10 cellular contexts compared by ENCODE assay signal in genomic region chr20:1001981-1002681, GRCh38. TPM values are rescaled to one million over a fixed set of nuclear protein-coding genes. Genes with fewer than 3 reads are reported as not detected.
A peak's percentile ranks its signal among the peaks of the same experiment; 100 is the strongest.
DNase-seq lines count a peak whose midpoint lies in the region; ATAC-seq and TF ChIP-seq lines count a peak whose summit lies in the region.
"Had no signal": no experiment of that assay in that cellular context is flagged by ENCODE, and none has a peak within 500 bp of the region (broad histone marks: within the 10 kb centered on the region; RNA-seq: fewer than 3 reads in every experiment).

RSPO4 (minus strand) TSS chr20:1002311; CDS start chr20:1002164, 147 bp downstream.

- ATAC-seq in T-helper 17 cell (no peak), HG02623 (IDR thresholded peaks at IDR 0.05; ENCODE audit: unreplicated experiment) (no peak), body of pancreas (no peak)

- peaks cover 6% of the 10 kb centered on the region for H3K4me1 Mint-ChIP-seq in activated CD4-positive, alpha-beta T cell treated with anti-CD3 and anti-CD28 coated beads, Interleukin-2, amount 10 ng/mL, durations not matched to agents 24 days and 14 days
- peaks cover 10% of the 10 kb centered on the region for H3K4me1 Mint-ChIP-seq in T-helper 17 cell

- peak within 1 kb of the TSS; percentile 82 for H3K4me2 ChIP-seq in smooth muscle cell
- H3K4me2 ChIP-seq: BLaER1 treated with 17β-estradiol and CSF1 and Interleukin-3, amounts not matched to agents 10 nM and 100 nM had no signal

- H2AFZ ChIP-seq in smooth muscle cell (ENCODE audit: low read depth), result peak within 1 kb of the TSS; percentile 92

- intact Hi-C loops in activated CD4-positive, alpha-beta T cell treated with anti-CD3 and anti-CD28 coated beads, Interleukin-2, amount 10 ng/mL, durations not matched to agents 24 days and 14 days (cut with micrococcal nuclease), result no loop called here
- intact Hi-C loops in body of pancreas (cut with DNase I), result no loop called here

- TF ChIP-seq CTCF in smooth muscle cell (IDR thresholded peaks at IDR 0.05; ENCODE audit: borderline replicate concordance, insufficient read depth, poor library complexity, severe bottlenecking), result no peak
- no peak for TF ChIP-seq CTCF in body of pancreas (IDR thresholded peaks at IDR 0.05)

- H3K4me3 ChIP-seq in iPS-15b (ENCODE audit: low read depth, low read length) (peak within 1 kb of the TSS; percentile 67), smooth muscle cell (peak within 1 kb of the TSS; percentile 58), body of pancreas (no peak within 1 kb of the TSS)
- H3K4me3 ChIP-seq: BLaER1 treated with 17β-estradiol and CSF1 and Interleukin-3, amounts not matched to agents 10 nM and 100 nM had no signal

- H3K27ac Mint-ChIP-seq in activated CD4-positive, alpha-beta T cell treated with anti-CD3 and anti-CD28 coated beads, Interleukin-2, amount 10 ng/mL, durations not matched to agents 24 days and 14 days, result no peak within 1 kb of the TSS
- peak within 1 kb of the TSS; percentile 14 for H3K27ac Mint-ChIP-seq in T-helper 17 cell

- H3K9ac ChIP-seq in iPS-15b (ENCODE audit: low read depth, low read length) (peak within 1 kb of the TSS; percentile 24), smooth muscle cell (ENCODE audit: low read depth) (no peak within 1 kb of the TSS)
- H3K9ac ChIP-seq: BLaER1 treated with 17β-estradiol and CSF1 and Interleukin-3, amounts not matched to agents 10 nM and 100 nM had no signal

- no peaks in the 10 kb centered on the region for H3K9me3 Mint-ChIP-seq in activated CD4-positive, alpha-beta T cell treated with anti-CD3 and anti-CD28 coated beads, Interleukin-2, amount 10 ng/mL, durations not matched to agents 24 days and 14 days

- H3K4me3 Mint-ChIP-seq in activated CD4-positive, alpha-beta T cell treated with anti-CD3 and anti-CD28 coated beads, Interleukin-2, amount 10 ng/mL, durations not matched to agents 24 days and 14 days, result peak within 1 kb of the TSS; percentile 33
- H3K4me3 Mint-ChIP-seq in T-helper 17 cell, result peak within 1 kb of the TSS; percentile 74

- H3K27ac ChIP-seq in smooth muscle cell (ENCODE audit: low read depth), result no peak within 1 kb of the TSS
- no peak within 1 kb of the TSS for H3K27ac ChIP-seq in body of pancreas
- H3K27ac ChIP-seq: BLaER1 treated with 17β-estradiol and CSF1 and Interleukin-3, amounts not matched to agents 10 nM and 100 nM had no signal

- no peaks in the 10 kb centered on the region for H4K20me1 ChIP-seq in smooth muscle cell (ENCODE audit: low read depth)

- H3K36me3 Mint-ChIP-seq in activated CD4-positive, alpha-beta T cell treated with anti-CD3 and anti-CD28 coated beads, Interleukin-2, amount 10 ng/mL, durations not matched to agents 24 days and 14 days (ENCODE audit: low read depth), result peaks cover 2% of the 10 kb centered on the region
- H3K36me3 Mint-ChIP-seq in T-helper 17 cell (ENCODE audit: low read depth), result peaks cover 10% of the 10 kb centered on the region

- H3K36me3 ChIP-seq in iPS-15b (ENCODE audit: control insufficient read depth, insufficient read depth, low read length), result no peaks in the 10 kb centered on the region
- H3K36me3 ChIP-seq in smooth muscle cell (ENCODE audit: low read depth), result no peaks in the 10 kb centered on the region
- H3K36me3 ChIP-seq in body of pancreas (replicated peaks in 1 of 2; ENCODE audit: insufficient read depth in 1 of 2, low read depth in 2 of 2), result no peaks in the 10 kb centered on the region
- H3K36me3 ChIP-seq: BLaER1 treated with 17β-estradiol and CSF1 and Interleukin-3, amounts not matched to agents 10 nM and 100 nM had no signal

- H3F3A ChIP-seq in smooth muscle cell (ENCODE audit: low read depth), result no peaks in the 10 kb centered on the region

- H3K9me3 ChIP-seq in T-helper 17 cell (ENCODE audit: control insufficient read depth, low read length, poor library complexity, severe bottlenecking) (no peaks in the 10 kb centered on the region), iPS-15b (ENCODE audit: control insufficient read depth, insufficient read depth, low read length) (no peaks in the 10 kb centered on the region), smooth muscle cell (replicated peaks; ENCODE audit: low read depth) (no peaks in the 10 kb centered on the region), body of pancreas (no peaks in the 10 kb centered on the region)
- H3K9me3 ChIP-seq: BLaER1 treated with 17β-estradiol and CSF1 and Interleukin-3, amounts not matched to agents 10 nM and 100 nM had no signal

- no peak for DNase-seq in activated CD4-positive, alpha-beta T cell treated with anti-CD3 and anti-CD28 coated beads, Interleukin-2, amount 10 ng/mL, durations not matched to agents 24 days and 14 days
- DNase-seq in activated CD4-positive, alpha-beta T cell treated with anti-CD3 and anti-CD28 coated beads for 1 hour, result no peak
- DNase-seq in T-helper 17 cell (no peak), smooth muscle cell (lab: John Stamatoyannopoulos, UW; ENCODE audit: unreplicated experiment) (no peak), AG08395 (ENCODE audit: low spot score) (no peak), body of pancreas (no peak)

- peaks cover 11% of the 10 kb centered on the region for H3K79me2 ChIP-seq in smooth muscle cell (ENCODE audit: low read depth)

- H3K27me3 ChIP-seq in iPS-15b (ENCODE audit: control insufficient read depth, insufficient read depth, low read length) (peaks cover 18% of the 10 kb centered on the region), smooth muscle cell (ENCODE audit: low read depth) (no peaks in the 10 kb centered on the region), body of pancreas (peaks cover 0 to 14% of the 10 kb centered on the region in 2 donors)
- H3K27me3 ChIP-seq: BLaER1 treated with 17β-estradiol and CSF1 and Interleukin-3, amounts not matched to agents 10 nM and 100 nM had no signal

- peaks cover 2% of the 10 kb centered on the region for H3K4me1 ChIP-seq in iPS-15b (ENCODE audit: control insufficient read depth, insufficient read depth, low read length)
- peaks cover 3% of the 10 kb centered on the region for H3K4me1 ChIP-seq in smooth muscle cell (ENCODE audit: low read depth)
- H3K4me1 ChIP-seq in body of pancreas, result no peaks in the 10 kb centered on the region
- H3K4me1 ChIP-seq: BLaER1 treated with 17β-estradiol and CSF1 and Interleukin-3, amounts not matched to agents 10 nM and 100 nM had no signal

- WGBS in smooth muscle cell (ENCODE audit: low lambda C conversion rate), result under 1% methylated on average over 40 of the region's 85 CpGs
- WGBS in body of pancreas, 2 donors, result 4 to 8% methylated on average over 7 to 76 of the region's 85 CpGs

- H3K27me3 Mint-ChIP-seq in activated CD4-positive, alpha-beta T cell treated with anti-CD3 and anti-CD28 coated beads, Interleukin-2, amount 10 ng/mL, durations not matched to agents 24 days and 14 days, result peaks cover 48% of the 10 kb centered on the region
- H3K27me3 Mint-ChIP-seq in T-helper 17 cell, result peaks cover 71% of the 10 kb centered on the region

- no peak for TF ChIP-seq POLR2A in body of pancreas (IDR thresholded peaks at IDR 0.05)

RNA-seq across cellular contexts. Expression of gene RSPO4, which starts in this region (rescaled TPM):
- total RNA-seq in activated CD4-positive, alpha-beta T cell treated with anti-CD3 and anti-CD28 coated beads, Interleukin-2, amount 10 ng/mL, durations not matched to agents 24 days and 14 days, result not detected in 2 replicates
- total RNA-seq in T-helper 17 cell, result not detected
- total RNA-seq in smooth muscle cell, result 0.22 and 1.3 TPM in 2 replicates
- 5.0 and 7.5 TPM in 2 replicates for polyA plus RNA-seq in smooth muscle cell
- total RNA-seq in body of pancreas, result not detected
- total RNA-seq: NCI-H460 had no signal

Comparison
In these comparisons a context has a peak if more than half of its experiments do, and no peak if none do; other contexts are left out.
1. H3K4me3 ChIP-seq: peak in iPS-15b (single experiment) and smooth muscle cell (single experiment); none in body of pancreas (0 of 2).